ENCODE assay signal across 8 cellular contexts in genomic region chr5:115601709-115602584, GRCh38. TPM values are rescaled to one million over a fixed set of nuclear protein-coding genes. Genes with fewer than 3 reads are reported as not detected.
DNase-seq lines count a peak whose midpoint lies in the region; ATAC-seq, FAIRE-seq and TF ChIP-seq lines count a peak whose summit lies in the region.

Gene TICAM2 (minus strand): TSS chr5:115602479. CDS start chr5:115581256, 21,223 bp downstream.

- H3K4me3 ChIP-seq in A549 (peak within 1 kb of the TSS; percentile 72), OCI-LY3 (ENCODE audit: low read length) (peak within 1 kb of the TSS; percentile 78), tibial nerve (peak within 1 kb of the TSS; percentile 81 to 91 (median 85))

- H3K36me3 Mint-ChIP-seq in osteocyte (ENCODE audit: unreplicated experiment), result peaks cover 16% of the 10 kb centered on the region

- H3K4me1 Mint-ChIP-seq in osteocyte (ENCODE audit: unreplicated experiment), result peaks cover 31% of the 10 kb centered on the region

- no peak for TF ChIP-seq EP300 in A549 (IDR thresholded peaks at IDR 0.05)
- TF ChIP-seq EP300 in tibial nerve (IDR thresholded peaks at IDR 0.05), result peak in 1 of 2 donors; percentile 45

- H3K4me2 ChIP-seq in A549 (peak within 1 kb of the TSS; percentile 93), OCI-LY3 (ENCODE audit: low read length) (peak within 1 kb of the TSS; percentile 90)

- peak within 1 kb of the TSS; percentile 67 for H3K4me3 Mint-ChIP-seq in osteocyte (ENCODE audit: unreplicated experiment)

- TF ChIP-seq CTCF in A549 (IDR thresholded peaks at IDR 0.05) (peak; percentile 29; the same call in 2 of the 3 replicates), OCI-LY3 (IDR thresholded peaks at IDR 0.05; ENCODE audit: low read depth, low read length) (no peak), osteocyte (IDR thresholded peaks at IDR 0.05) (peak; percentile 17), tibial nerve (IDR thresholded peaks at IDR 0.05) (peak in 4 of 5 experiments; percentile 34 to 57 (median 50))

- H4K20me1 ChIP-seq in OCI-LY3 (ENCODE audit: insufficient read depth, low read length), result 0 out of 2 replicates have a peak, but pooled peaks cover 5% of the 10 kb centered on the region

- H3K27ac Mint-ChIP-seq in osteocyte (ENCODE audit: unreplicated experiment), result peak within 1 kb of the TSS; percentile 73

- no peaks in the 10 kb centered on the region for H3K9me3 ChIP-seq in A549
- H3K9me3 ChIP-seq in OCI-LY3 (ENCODE audit: insufficient read depth, low read length), result no peaks in the 10 kb centered on the region
- no peaks in the 10 kb centered on the region for H3K9me3 ChIP-seq in tibial nerve

- H3K36me3 ChIP-seq in OCI-LY3 (replicated peaks; ENCODE audit: low read depth, low read length) (peaks cover 12% of the 10 kb centered on the region), tibial nerve (no peaks in the 10 kb centered on the region)

- no peaks in the 10 kb centered on the region for H3K27me3 Mint-ChIP-seq in osteocyte (ENCODE audit: unreplicated experiment)

- TF ChIP-seq RAD21 in A549 (conservative IDR thresholded peaks at IDR 0.05 in 1 of 2, IDR thresholded peaks at IDR 0.05 in 1 of 2), result no peak

- peak; percentile 84 to 89 for ATAC-seq in A549
- ATAC-seq in GM18517 (IDR thresholded peaks at IDR 0.05; ENCODE audit: unreplicated experiment), result peak; percentile 84
- peak; percentile 81 for ATAC-seq in HG02970 (IDR thresholded peaks at IDR 0.05; ENCODE audit: low FRiP score, unreplicated experiment)

- POLR2A ChIA-PET in A549 (lab: Yijun Ruan, JAX), result interaction anchor here (0.7 kb wide), 2 partner anchors 31 to 683 kb away, joined by 3 to 11 read pairs; no protein-coding TSS in a partner anchor

- CTCF ChIA-PET in A549 (lab: Yijun Ruan, JAX), result interaction anchor here (1.2 to 1.8 kb wide), 3 partner anchors 10 to 300 kb away, joined by 5 to 7 read pairs (median 5); no protein-coding TSS in a partner anchor

- TF ChIP-seq POLR2A in A549 (IDR thresholded peaks at IDR 0.05; ENCODE audit: low read length) (no peak), tibial nerve (IDR thresholded peaks at IDR 0.05) (peak in 1 of 2 donors; percentile 17)

- FAIRE-seq in A549 (lab: Jason Lieb, UNC), result no peak

- no peak within 1 kb of the TSS for H2AFZ ChIP-seq in OCI-LY3 (ENCODE audit: low read depth, low read length)

- WGBS in A549 (ENCODE audit: missing lambda C conversion rate), result 6% methylated on average over 28 of the region's 71 CpGs
- 0 to 1% methylated on average over 30 to 45 of the region's 71 CpGs for WGBS in tibial nerve, 2 donors

- peaks cover 15% of the 10 kb centered on the region; the same call in 1 of the 3 replicates for H3K4me1 ChIP-seq in A549
- peaks cover 40% of the 10 kb centered on the region for H3K4me1 ChIP-seq in OCI-LY3 (ENCODE audit: low read length)
- H3K4me1 ChIP-seq in tibial nerve, result peaks cover 0 to 40% (median 20%) of the 10 kb centered on the region in 4 donors

- H3K9me3 Mint-ChIP-seq in osteocyte (ENCODE audit: unreplicated experiment), result peaks cover 4% of the 10 kb centered on the region

- peak within 1 kb of the TSS; percentile 80 for H3K9ac ChIP-seq in OCI-LY3 (ENCODE audit: low read length)

- H3K27ac ChIP-seq in A549, result peak within 1 kb of the TSS; percentile 70 to 96
- H3K27ac ChIP-seq in OCI-LY3 (ENCODE audit: low read length), result peak within 1 kb of the TSS; percentile 85
- peak within 1 kb of the TSS; percentile 81 to 96 (median 94) for H3K27ac ChIP-seq in tibial nerve

- peaks cover 31% of the 10 kb centered on the region for H3K79me2 ChIP-seq in OCI-LY3 (ENCODE audit: low read length)

- H3K27me3 ChIP-seq in OCI-LY3 (ENCODE audit: low read depth, low read length), result no peaks in the 10 kb centered on the region
- no peaks in the 10 kb centered on the region for H3K27me3 ChIP-seq in tibial nerve

- peak; percentile 22 to 52 for DNase-seq in A549 (ENCODE audit: low read depth in 1 of 2, low spot score in 1 of 2)
- peak; percentile 11 to 55 (median 38) for DNase-seq in activated naive CD4-positive, alpha-beta T cell (lab: John Stamatoyannopoulos, UW)
- peak; percentile 79 for DNase-seq in glomerular visceral epithelial cell (ENCODE audit: extremely low spot score)
- DNase-seq in osteocyte (ENCODE audit: extremely low spot score, unreplicated experiment), result no peak
- peak; percentile 31 to 59 for DNase-seq in tibial nerve (ENCODE audit: low spot score in 2 of 2)

TF ChIP-seq in A549, 52 proteins besides CTCF, POLR2A, EP300 and RAD21:
- TF ChIP-seq TFCP2L1 (CRISPR knock-in tag; IDR thresholded peaks at IDR 0.05) (0 out of 2 replicates have a peak, but pooled peaks have one; percentile 40), FOSB (CRISPR knock-in tag; IDR thresholded peaks at IDR 0.05) (no peak), EHF (CRISPR knock-in tag; IDR thresholded peaks at IDR 0.05) (no peak), MYC (IDR thresholded peaks at IDR 0.05; ENCODE audit: borderline replicate concordance, low read length) (no peak), CHD2 (IDR thresholded peaks at IDR 0.05; ENCODE audit: low read length, partially characterized antibody) (no peak), ZFP36 (IDR thresholded peaks at IDR 0.05; ENCODE audit: borderline replicate concordance, partially characterized antibody) (no peak), HOXB13 (CRISPR knock-in tag; IDR thresholded peaks at IDR 0.05; ENCODE audit: low read depth) (no peak), FOXS1 (CRISPR knock-in tag; IDR thresholded peaks at IDR 0.05) (no peak), JUN (IDR thresholded peaks at IDR 0.05) (0 out of 5 replicates have a peak, but pooled peaks of 1 of the 2 experiments have one; percentile 18), MAX (IDR thresholded peaks at IDR 0.05) (peak; percentile 35; the same call in 1 of the 2 replicates)

RNA-seq across cellular contexts. Expression of gene TICAM2, which starts in this region (rescaled TPM):
- polyA plus RNA-seq in A549 (2011; rRNA removed), result 0.07 and 0.34 TPM in 2 replicates
- polyA plus RNA-seq in A549 (2012; cell fraction: cytosol; rRNA removed), result 0.03 and 0.08 TPM in 2 replicates
- polyA plus RNA-seq in A549 (2012; cell fraction: nucleus; rRNA removed), result 0.06 TPM in 1 of 2 replicates, not detected in the other
- polyA plus RNA-seq in A549 (2017; fragmentation: RNase III; extraction: RNeasy Plus Mini Kit Qiagen cat#74134 plus additional on column Dnase treatment), result 0.37 to 0.77 TPM (median 0.49 TPM) in 3 replicates
- not detected in 2 replicates for polyA minus RNA-seq in A549 (2011; rRNA and poly(A)+ RNA removed)
- total RNA-seq in osteocyte, result 1.6 and 2.8 TPM in 2 replicates
- 1 to 10 TPM; 1.0 to 2.8 (median 1.8) TPM for total RNA-seq in tibial nerve

Comparison
In these comparisons a context has a peak if more than half of its experiments do, and no peak if none do; other contexts are left out.
1. Peak in DNase-seq, ATAC-seq, H3K4me3 ChIP-seq, H3K27ac ChIP-seq and H3K4me2 ChIP-seq in A549; RNA of the gene not detected or under 1 TPM.